In the genomic region with DNA sequence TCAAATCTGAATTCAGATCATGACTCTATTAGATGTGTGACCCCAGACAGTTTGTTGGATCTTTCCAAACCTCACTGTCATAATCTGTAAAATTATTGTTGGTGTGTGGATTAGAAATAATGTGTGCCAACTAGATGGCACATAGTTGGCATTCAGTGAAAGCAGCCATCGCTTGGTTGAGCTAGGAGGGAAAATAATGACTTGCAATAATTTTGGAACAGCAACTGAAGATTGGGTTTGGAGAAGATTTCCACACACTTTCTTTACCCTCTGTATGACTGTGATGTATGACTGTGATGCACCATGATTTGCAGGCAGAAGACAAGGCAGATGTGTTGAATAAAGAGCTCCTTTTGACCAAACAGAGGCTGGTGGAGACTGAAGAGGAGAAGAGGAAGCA, we compare ENCODE assay signal across 27 cellular contexts. TPM values are rescaled to one million over a fixed set of nuclear protein-coding genes. Genes with fewer than 3 reads are reported as not detected.
DNase-seq lines count a peak whose midpoint lies in the region; ATAC-seq and TF ChIP-seq lines count a peak whose summit lies in the region.
"Had no signal": no experiment of that assay in that cellular context is flagged by ENCODE, and none has a peak within 500 bp of the region (broad histone marks: within the 10 kb centered on the region; RNA-seq: fewer than 3 reads in every experiment).

No MANE protein-coding gene starts in this region.

- ATAC-seq in T-cell (replicated peaks in 1 of 4) (no peak), foreskin keratinocyte (no peak), GM21737 (IDR thresholded peaks at IDR 0.05; ENCODE audit: unreplicated experiment) (no peak)
- ATAC-seq in stimulated activated effector memory CD8-positive, alpha-beta T cell treated with anti-CD3 and anti-CD28 coated beads, Interleukin-12 subunit alpha, Interleukin-12 subunit beta, amount 100 ng/mL, for 72 hours: no peak
- ATAC-seq: mucosa of descending colon had no signal

- POLR2A ChIA-PET in CD8-positive, alpha-beta memory T cell (lab: Charles Lee): interaction anchor here (2.9 kb wide), 1 partner anchor 23 kb away, joined by 9 read pairs; no protein-coding TSS in a partner anchor
- POLR2A ChIA-PET in T-cell (lab: Charles Lee): interaction anchor here (0.5 to 1.3 kb wide), 3 partner anchors 10 to 14 kb away, joined by 3 to 12 read pairs (median 3); no protein-coding TSS in a partner anchor

- H3K27ac ChIP-seq in CD8-positive, alpha-beta memory T cell (ENCODE audit: low read depth, low read length): no peak overlapping the region
- H3K27ac ChIP-seq in foreskin keratinocyte: peak overlapping the region; percentile 19
- H3K27ac ChIP-seq: C4-2B, pancreas, Peyer's patch had no signal

- H3K4me3 ChIP-seq in CD8-positive, alpha-beta memory T cell (ENCODE audit: low read length): no peak overlapping the region
- H3K4me3 ChIP-seq: mucosa of descending colon, pancreas, Peyer's patch, upper lobe of left lung had no signal

- no peak for DNase-seq in CD8-positive, alpha-beta memory T cell
- DNase-seq in T-cell: no peak
- DNase-seq in foreskin keratinocyte: no peak
- DNase-seq in stimulated activated effector memory CD8-positive, alpha-beta T cell treated with anti-CD3 and anti-CD28 coated beads, Interleukin-12 subunit alpha, Interleukin-12 subunit beta, amount 100 ng/mL, for 72 hours (ENCODE audit: low spot score in 2 of 2): no peak
- DNase-seq in SK-N-DZ (ENCODE audit: low spot score): no peak
- no peak for DNase-seq in SKM-1 treated with dmso at 0.1 percent for 144 hours (lab: John Stamatoyannopoulos, UW; ENCODE audit: unreplicated experiment)
- DNase-seq: activated CD4-positive, CD25-positive, alpha-beta regulatory T cell treated with anti-CD3 and anti-CD28 coated beads, Interleukin-2, amount 50 U/mL, for 72 hours; activated effector memory CD4-positive, alpha-beta T cell treated with Interleukin-2 at 50 U/mL for 16 hours; activated T-cell treated with anti-CD3 and anti-CD28 coated beads for 4 hours; central memory CD4-positive, alpha-beta T cell; dermis blood vessel endothelial cell; EL; GOT3; mucosa of descending colon; MV-4-11; NCI-H146; NCI-H2171; NCI-H524 treated with DMSO at 0.1 percent for 48 hours; nephron progenitor cell; pancreas; Peyer's patch; retina; SHP77 treated with DMSO at 0.1 percent for 48 hours; small intestine; upper lobe of left lung had no signal

- no peaks in the 10 kb centered on the region for H3K27me3 ChIP-seq in CD8-positive, alpha-beta memory T cell (ENCODE audit: insufficient read depth, low read length, poor library complexity, severe bottlenecking)
- no peaks in the 10 kb centered on the region for H3K27me3 ChIP-seq in foreskin keratinocyte
- H3K27me3 ChIP-seq: pancreas, Peyer's patch, upper lobe of left lung had no signal

- no peak for TF ChIP-seq CTCF in foreskin keratinocyte (conservative IDR thresholded peaks at IDR 0.05)

- peak overlapping the region in 1 of 7 donors; percentile 1 for H3K4me3 Mint-ChIP-seq in CD8-positive, alpha-beta memory T cell
- no peak overlapping the region for H3K4me3 Mint-ChIP-seq in T-cell
- no peak overlapping the region for H3K4me3 Mint-ChIP-seq in stimulated activated effector memory CD8-positive, alpha-beta T cell treated with anti-CD3 and anti-CD28 coated beads, Interleukin-12 subunit alpha, Interleukin-12 subunit beta, amount 100 ng/mL, for 72 hours
- H3K4me3 Mint-ChIP-seq: nephron progenitor cell had no signal

- H3K27me3 Mint-ChIP-seq in CD8-positive, alpha-beta memory T cell: peaks cover 0 to 1% of the 10 kb centered on the region in 2 donors
- H3K27me3 Mint-ChIP-seq in T-cell: no peaks in the 10 kb centered on the region

- peaks cover 47 to 72% (median 68%) of the 10 kb centered on the region in 3 donors for H3K4me1 Mint-ChIP-seq in CD8-positive, alpha-beta memory T cell
- H3K4me1 Mint-ChIP-seq in T-cell: peaks cover 42 to 66% (median 60%) of the 10 kb centered on the region in 3 donors
- H3K4me1 Mint-ChIP-seq in stimulated activated effector memory CD8-positive, alpha-beta T cell treated with anti-CD3 and anti-CD28 coated beads, Interleukin-12 subunit alpha, Interleukin-12 subunit beta, amount 100 ng/mL, for 72 hours: peaks cover 51% of the 10 kb centered on the region

- peaks cover 5% of the 10 kb centered on the region for H3K36me3 ChIP-seq in CD8-positive, alpha-beta memory T cell (ENCODE audit: insufficient read depth, low read length)

- H3K36me3 Mint-ChIP-seq in CD8-positive, alpha-beta memory T cell: peaks cover 31 to 81% (median 46%) of the 10 kb centered on the region in 3 donors
- H3K36me3 Mint-ChIP-seq in T-cell: peaks cover 77% of the 10 kb centered on the region
- H3K36me3 Mint-ChIP-seq in stimulated activated effector memory CD8-positive, alpha-beta T cell treated with anti-CD3 and anti-CD28 coated beads, Interleukin-12 subunit alpha, Interleukin-12 subunit beta, amount 100 ng/mL, for 72 hours: peaks cover 60% of the 10 kb centered on the region

- H3K4me1 ChIP-seq in CD8-positive, alpha-beta memory T cell (ENCODE audit: insufficient read depth, low read length): peaks cover 24% of the 10 kb centered on the region
- H3K4me1 ChIP-seq in foreskin keratinocyte: peaks cover 24% of the 10 kb centered on the region

- CTCF ChIA-PET in CD8-positive, alpha-beta memory T cell (lab: Charles Lee): interaction anchor here (1.0 kb wide), 1 partner anchor 54 kb away, joined by 3 read pairs; no protein-coding TSS in a partner anchor
- CTCF ChIA-PET in T-cell (lab: Charles Lee): no interaction called here

- no peaks in the 10 kb centered on the region for H3K9me3 Mint-ChIP-seq in CD8-positive, alpha-beta memory T cell
- H3K9me3 Mint-ChIP-seq in T-cell: no peaks in the 10 kb centered on the region
- H3K9me3 Mint-ChIP-seq in stimulated activated effector memory CD8-positive, alpha-beta T cell treated with anti-CD3 and anti-CD28 coated beads, Interleukin-12 subunit alpha, Interleukin-12 subunit beta, amount 100 ng/mL, for 72 hours: no peaks in the 10 kb centered on the region
- H3K9me3 Mint-ChIP-seq: nephron progenitor cell had no signal

- H3K9me3 ChIP-seq in CD8-positive, alpha-beta memory T cell (ENCODE audit: low read length): no peaks in the 10 kb centered on the region
- H3K9me3 ChIP-seq: mucosa of descending colon, pancreas, Peyer's patch, upper lobe of left lung had no signal

- peak overlapping the region in 7 of 8 donors; percentile 11 to 84 (median 54) for H3K27ac Mint-ChIP-seq in CD8-positive, alpha-beta memory T cell
- peak overlapping the region; percentile 12 to 75 for H3K27ac Mint-ChIP-seq in T-cell
- H3K27ac Mint-ChIP-seq in stimulated activated effector memory CD8-positive, alpha-beta T cell treated with anti-CD3 and anti-CD28 coated beads, Interleukin-12 subunit alpha, Interleukin-12 subunit beta, amount 100 ng/mL, for 72 hours: peak overlapping the region; percentile 44

RNA-seq across cellular contexts. Expression of a gene that starts 24.0 kb away (rescaled TPM):
- total RNA-seq in CD8-positive, alpha-beta memory T cell: 100 to 1,000 TPM; 345 to 372 TPM
- 166 TPM for polyA plus RNA-seq in CD8-positive, alpha-beta memory T cell
- total RNA-seq in T-cell (10 to 100 TPM; 60.3 to 91.7 (median 75.8) TPM), foreskin keratinocyte (116 and 154 TPM in 2 replicates)
- 126 and 164 TPM in 2 replicates for polyA plus RNA-seq in foreskin keratinocyte
- polyA plus RNA-seq in SK-N-DZ (2014; cell fraction: cytosol; rRNA removed): 284 and 312 TPM in 2 replicates
- 174 and 298 TPM in 2 replicates for polyA plus RNA-seq in SK-N-DZ (2014; cell fraction: nucleus; rRNA removed)

RNA-seq across cellular contexts. Expression of a gene that starts 47.5 kb away (rescaled TPM):
- 10 to 100 TPM; 41.0 to 41.4 TPM for total RNA-seq in CD8-positive, alpha-beta memory T cell
- 49.4 TPM for polyA plus RNA-seq in CD8-positive, alpha-beta memory T cell
- total RNA-seq in T-cell (10 to 100 TPM; 14.3 to 28.8 (median 25.8) TPM), foreskin keratinocyte (26.1 and 28.5 TPM in 2 replicates)
- polyA plus RNA-seq in foreskin keratinocyte: 37.6 and 42.0 TPM in 2 replicates
- 32.4 and 45.7 TPM in 2 replicates for polyA plus RNA-seq in SK-N-DZ (2014; cell fraction: cytosol; rRNA removed)
- 39.8 and 43.0 TPM in 2 replicates for polyA plus RNA-seq in SK-N-DZ (2014; cell fraction: nucleus; rRNA removed)
